Comparison of ENCODE assay signal across 15 cellular contexts in genomic region chr1:43934986-43935324, GRCh38. TPM values are rescaled to one million over a fixed set of nuclear protein-coding genes. Genes with fewer than 3 reads are reported as not detected.
DNase-seq lines count a peak whose midpoint lies in the region; ATAC-seq and TF ChIP-seq lines count a peak whose summit lies in the region.
"Had no signal": no experiment of that assay in that cellular context is flagged by ENCODE, and none has a peak within 500 bp of the region (broad histone marks: within the 10 kb centered on the region; RNA-seq: fewer than 3 reads in every experiment).

No MANE protein-coding gene starts in this region.

- no peaks in the 10 kb centered on the region for H3K79me2 ChIP-seq in GM23248 (ENCODE audit: insufficient read depth)

- no peaks in the 10 kb centered on the region for H4K20me1 ChIP-seq in GM23248 (ENCODE audit: insufficient read depth)

- H3K4me2 ChIP-seq in GM23248 (ENCODE audit: unreplicated experiment) = no peak overlapping the region

- H3K4me1 ChIP-seq in iPS-15b (ENCODE audit: control insufficient read depth, insufficient read depth, low read length) (peaks cover 21% of the 10 kb centered on the region), prostate gland (replicated peaks) (no peaks in the 10 kb centered on the region), GM23248 (ENCODE audit: insufficient read depth) (peaks cover 15% of the 10 kb centered on the region)
- H3K4me1 ChIP-seq: BE2C had no signal

- no peak for TF ChIP-seq CTCF in LNCaP clone FGC (IDR thresholded peaks at IDR 0.05; ENCODE audit: control insufficient read depth, extremely low read depth, insufficient read depth)
- no peak for TF ChIP-seq CTCF in prostate gland (IDR thresholded peaks at IDR 0.05)

- no peak for ATAC-seq in activated T-helper 17 cell treated with anti-CD3 and anti-CD28 coated beads, Interleukin-2, amount 50 U/mL, for 72 hours (replicated peaks)
- no peak for ATAC-seq in activated T-cell treated with anti-CD3 and anti-CD28 coated beads, Interleukin-2, amount 50 U/mL, for 4 hours

- H3K36me3 ChIP-seq in iPS-15b (ENCODE audit: control insufficient read depth, insufficient read depth, low read length) = peaks cover 6% of the 10 kb centered on the region
- H3K36me3 ChIP-seq in prostate gland = no peaks in the 10 kb centered on the region
- H3K36me3 ChIP-seq in GM23248 (ENCODE audit: low read depth) = no peaks in the 10 kb centered on the region
- H3K36me3 ChIP-seq: BE2C had no signal

- no peaks in the 10 kb centered on the region for H3K9me3 ChIP-seq in iPS-15b (ENCODE audit: control insufficient read depth, insufficient read depth, low read length)
- no peaks in the 10 kb centered on the region for H3K9me3 ChIP-seq in prostate gland
- H3K9me3 ChIP-seq in GM23248 (ENCODE audit: low read depth) = no peaks in the 10 kb centered on the region
- H3K9me3 ChIP-seq: BE2C had no signal

- peak overlapping the region; percentile 49 for H3K4me3 Mint-ChIP-seq in activated T-helper 17 cell treated with anti-CD3 and anti-CD28 coated beads, Interleukin-2, amount 50 U/mL, for 72 hours
- H3K4me3 Mint-ChIP-seq in activated T-cell treated with anti-CD3 and anti-CD28 coated beads, Interleukin-2, amount 50 U/mL, for 4 hours = no peak overlapping the region
- H3K4me3 Mint-ChIP-seq: activated B cell treated with CpG ODN at 0.5 μM for 24 hours; activated CD4-positive, alpha-beta memory T cell treated with anti-CD3 and anti-CD28 coated beads, Interleukin-2, amount 10 ng/mL, durations not matched to agents 7 days and 5 days; activated T-cell treated with anti-CD3 and anti-CD28 coated beads, Interleukin-2, amount 50 U/mL, for 24 hours had no signal

- H3K27me3 ChIP-seq in iPS-15b (ENCODE audit: control insufficient read depth, insufficient read depth, low read length) (peaks cover 13% of the 10 kb centered on the region), prostate gland (replicated peaks; ENCODE audit: insufficient read depth) (no peaks in the 10 kb centered on the region), GM23248 (replicated peaks; ENCODE audit: insufficient read depth) (no peaks in the 10 kb centered on the region)
- H3K27me3 ChIP-seq: BE2C had no signal

- H3K9me2 ChIP-seq in GM23248 (ENCODE audit: insufficient read depth) = no peaks in the 10 kb centered on the region

- intact Hi-C loops in prostate gland (cut with DNase I) = loop anchor here (1.0 to 5.0 kb wide), 2 partner anchors 172 to 408 kb away; no protein-coding TSS in a partner anchor

- H3K9me3 Mint-ChIP-seq in activated T-helper 17 cell treated with anti-CD3 and anti-CD28 coated beads, Interleukin-2, amount 50 U/mL, for 72 hours = no peaks in the 10 kb centered on the region
- H3K9me3 Mint-ChIP-seq in activated T-cell treated with anti-CD3 and anti-CD28 coated beads, Interleukin-2, amount 50 U/mL, for 4 hours = no peaks in the 10 kb centered on the region
- H3K9me3 Mint-ChIP-seq: activated B cell treated with CpG ODN at 0.5 μM for 24 hours; activated CD4-positive, alpha-beta memory T cell treated with anti-CD3 and anti-CD28 coated beads, Interleukin-2, amount 10 ng/mL, durations not matched to agents 7 days and 5 days; activated naive CD4-positive, alpha-beta T cell treated with anti-CD3 and anti-CD28 coated beads, Interleukin-2, amount 50 U/mL, for 72 hours; activated T-cell treated with anti-CD3 and anti-CD28 coated beads, Interleukin-2, amount 50 U/mL, for 24 hours had no signal

- DNase-seq in LNCaP clone FGC (ENCODE audit: low read depth) (no peak), prostate gland (ENCODE audit: low spot score) (no peak), GM23248 (no peak), EL (no peak)
- DNase-seq in activated T-cell treated with anti-CD3 and anti-CD28 coated beads, Interleukin-2, amount 50 U/mL, for 4 hours = no peak
- DNase-seq: cortex of kidney, GF-D8 had no signal

- H3K4me3 ChIP-seq in LNCaP clone FGC (ENCODE audit: low read depth, low read length) (peak overlapping the region; percentile 69), iPS-15b (ENCODE audit: low read depth, low read length) (peak overlapping the region; percentile 16), prostate gland (no peak overlapping the region), GM23248 (no peak overlapping the region)

- in situ Hi-C loops in GM23248 (cut with MboI) = loop anchor here (5.0 to 25.0 kb wide), 3 partner anchors 173 to 698 kb away; partner anchors contain the start of gene PTPRF

- H2AFZ ChIP-seq in GM23248 = no peak overlapping the region

- peaks cover 9% of the 10 kb centered on the region for H3K4me1 Mint-ChIP-seq in activated T-helper 17 cell treated with anti-CD3 and anti-CD28 coated beads, Interleukin-2, amount 50 U/mL, for 72 hours
- peaks cover 12% of the 10 kb centered on the region for H3K4me1 Mint-ChIP-seq in activated T-cell treated with anti-CD3 and anti-CD28 coated beads, Interleukin-2, amount 50 U/mL, for 4 hours (ENCODE audit: low read depth)

- 44% methylated on average over 5 of the region's 5 CpGs for WGBS in prostate gland
- 45 to 59% methylated on average over 5 of the region's 5 CpGs for WGBS in GM23248 (ENCODE audit: low coverage in 1 of 2, low lambda C conversion rate in 2 of 2, missing lambda C conversion rate in 2 of 2), 2 experiments

- H3K27ac ChIP-seq in prostate gland (peak overlapping the region; percentile 75), GM23248 (no peak overlapping the region)

- peaks cover 14% of the 10 kb centered on the region for H3K27me3 Mint-ChIP-seq in activated T-helper 17 cell treated with anti-CD3 and anti-CD28 coated beads, Interleukin-2, amount 50 U/mL, for 72 hours
- H3K27me3 Mint-ChIP-seq in activated T-cell treated with anti-CD3 and anti-CD28 coated beads, Interleukin-2, amount 50 U/mL, for 4 hours (ENCODE audit: low read depth) = peaks cover 37% of the 10 kb centered on the region

- TF ChIP-seq POLR2A in prostate gland (IDR thresholded peaks at IDR 0.05) = no peak

- no peak overlapping the region for H3K9ac ChIP-seq in iPS-15b (ENCODE audit: low read depth, low read length)
- H3K9ac ChIP-seq in GM23248 = no peak overlapping the region

- H3F3A ChIP-seq in GM23248 (ENCODE audit: insufficient read depth) = no peaks in the 10 kb centered on the region; the same call in 1 of the 2 replicates

- peaks cover 23% of the 10 kb centered on the region for H3K36me3 Mint-ChIP-seq in activated T-helper 17 cell treated with anti-CD3 and anti-CD28 coated beads, Interleukin-2, amount 50 U/mL, for 72 hours (ENCODE audit: low read depth)
- H3K36me3 Mint-ChIP-seq in activated T-cell treated with anti-CD3 and anti-CD28 coated beads, Interleukin-2, amount 50 U/mL, for 4 hours (ENCODE audit: insufficient read depth) = peaks cover 9% of the 10 kb centered on the region
- H3K36me3 Mint-ChIP-seq: activated naive CD4-positive, alpha-beta T cell treated with anti-CD3 and anti-CD28 coated beads, Interleukin-2, amount 50 U/mL, for 72 hours had no signal

- H3K27ac Mint-ChIP-seq in activated T-helper 17 cell treated with anti-CD3 and anti-CD28 coated beads, Interleukin-2, amount 50 U/mL, for 72 hours = no peak overlapping the region
- H3K27ac Mint-ChIP-seq: activated B cell treated with CpG ODN at 0.5 μM for 24 hours; activated CD4-positive, alpha-beta memory T cell treated with anti-CD3 and anti-CD28 coated beads, Interleukin-2, amount 10 ng/mL, durations not matched to agents 7 days and 5 days; activated naive CD4-positive, alpha-beta T cell treated with anti-CD3 and anti-CD28 coated beads, Interleukin-2, amount 50 U/mL, for 72 hours; activated T-cell treated with anti-CD3 and anti-CD28 coated beads, Interleukin-2, amount 50 U/mL, for 24 hours had no signal

RNA-seq across cellular contexts. Expression of gene ARTN, which starts 1.4 kb away (rescaled TPM):
- total RNA-seq in activated T-helper 17 cell treated with anti-CD3 and anti-CD28 coated beads, Interleukin-2, amount 50 U/mL, for 72 hours = under 1 TPM in 1 of 2 donors, not detected in 1; 0.32 TPM
- total RNA-seq in prostate gland = 1 to 10 TPM; 4.1 to 5.4 TPM
- 0.11 TPM in 1 of 2 replicates, not detected in the other for total RNA-seq in GM23248 (2014; rRNA removed; shearing (Covaris generic))
- polyA plus RNA-seq in GM23248 (2016; fragmentation: Nextera tagmentation; extraction: Ambion mirVana) = not detected in 2 replicates
- under 1 TPM; 0.33 to 0.45 (median 0.40) TPM for total RNA-seq in activated T-cell treated with anti-CD3 and anti-CD28 coated beads, Interleukin-2, amount 50 U/mL, for 4 hours
- total RNA-seq: left ventricle myocardium superior had no signal

RNA-seq across cellular contexts. Expression of gene IPO13, which starts 11.8 kb away (rescaled TPM):
- 10 to 100 TPM in 1 of 2 donors, 1 to 10 TPM in 1; 9.4 to 26.5 TPM for total RNA-seq in activated T-helper 17 cell treated with anti-CD3 and anti-CD28 coated beads, Interleukin-2, amount 50 U/mL, for 72 hours
- 10 to 100 TPM; 27.7 to 55.7 TPM for total RNA-seq in prostate gland
- 29.4 and 35.8 TPM in 2 replicates for total RNA-seq in GM23248 (2014; rRNA removed; shearing (Covaris generic))
- polyA plus RNA-seq in GM23248 (2016; fragmentation: Nextera tagmentation; extraction: Ambion mirVana) = 17.1 and 21.0 TPM in 2 replicates
- 10 to 100 TPM; 27.5 to 31.9 (median 28.2) TPM for total RNA-seq in activated T-cell treated with anti-CD3 and anti-CD28 coated beads, Interleukin-2, amount 50 U/mL, for 4 hours

RNA-seq across cellular contexts. Expression of gene DPH2, which starts 34.9 kb away (rescaled TPM):
- 10 to 100 TPM; 24.7 to 59.4 TPM for total RNA-seq in activated T-helper 17 cell treated with anti-CD3 and anti-CD28 coated beads, Interleukin-2, amount 50 U/mL, for 72 hours
- 10 to 100 TPM; 25.4 to 31.1 TPM for total RNA-seq in prostate gland
- 42.9 and 51.1 TPM in 2 replicates for total RNA-seq in GM23248 (2014; rRNA removed; shearing (Covaris generic))
- polyA plus RNA-seq in GM23248 (2016; fragmentation: Nextera tagmentation; extraction: Ambion mirVana) = 16.7 and 21.0 TPM in 2 replicates
- total RNA-seq in activated T-cell treated with anti-CD3 and anti-CD28 coated beads, Interleukin-2, amount 50 U/mL, for 4 hours = 100 to 1,000 TPM; 128 to 151 (median 145) TPM

RNA-seq across cellular contexts. Expression of gene ATP6V0B, which starts 39.8 kb away (rescaled TPM):
- 100 to 1,000 TPM in 1 of 2 donors, 10 to 100 TPM in 1; 80.1 to 183 TPM for total RNA-seq in activated T-helper 17 cell treated with anti-CD3 and anti-CD28 coated beads, Interleukin-2, amount 50 U/mL, for 72 hours
- 100 to 1,000 TPM; 180 to 245 TPM for total RNA-seq in prostate gland
- 122 and 140 TPM in 2 replicates for total RNA-seq in GM23248 (2014; rRNA removed; shearing (Covaris generic))
- 174 and 177 TPM in 2 replicates for polyA plus RNA-seq in GM23248 (2016; fragmentation: Nextera tagmentation; extraction: Ambion mirVana)
- total RNA-seq in activated T-cell treated with anti-CD3 and anti-CD28 coated beads, Interleukin-2, amount 50 U/mL, for 4 hours = 100 to 1,000 TPM; 202 to 210 (median 209) TPM

RNA-seq across cellular contexts. Expression of gene B4GALT2, which starts 44.1 kb away (rescaled TPM):
- 10 to 100 TPM; 18.5 to 34.4 TPM for total RNA-seq in activated T-helper 17 cell treated with anti-CD3 and anti-CD28 coated beads, Interleukin-2, amount 50 U/mL, for 72 hours
- 10 to 100 TPM; 34.8 to 63.9 TPM for total RNA-seq in prostate gland
- total RNA-seq in GM23248 (2014; rRNA removed; shearing (Covaris generic)) = 123 and 221 TPM in 2 replicates
- 27.3 and 28.9 TPM in 2 replicates for polyA plus RNA-seq in GM23248 (2016; fragmentation: Nextera tagmentation; extraction: Ambion mirVana)
- 10 to 100 TPM; 32.1 to 35.1 (median 33.7) TPM for total RNA-seq in activated T-cell treated with anti-CD3 and anti-CD28 coated beads, Interleukin-2, amount 50 U/mL, for 4 hours

Comparison
In these comparisons a context has a peak if more than half of its experiments do, and no peak if none do; other contexts are left out.
1. H3K4me3 ChIP-seq: peak in LNCaP clone FGC (single experiment) and iPS-15b (single experiment); none in prostate gland (0 of 2) and GM23248 (single experiment).